20 cellular contexts compared by ENCODE assay signal in genomic region chr7:93378131-93378530, GRCh38.
DNase-seq lines count a peak whose midpoint lies in the region; ATAC-seq and FAIRE-seq lines count a peak whose summit lies in the region.
"Had no signal": no experiment of that assay in that cellular context is flagged by ENCODE, and none has a peak within 500 bp of the region (broad histone marks: within the 10 kb centered on the region; RNA-seq: fewer than 3 reads in every experiment).

No MANE protein-coding gene starts in this region.

- peak overlapping the region; percentile 78 for H3K4me3 Mint-ChIP-seq in memory B cell
- H3K4me3 Mint-ChIP-seq: activated CD8-positive, alpha-beta T cell treated with anti-CD3 and anti-CD28 coated beads, Interleukin-2, amount 10 ng/mL, durations not matched to agents 7 days and 5 days; CD4-positive, alpha-beta T cell; effector memory CD8-positive, alpha-beta T cell had no signal

- no peak overlapping the region for H3K27ac Mint-ChIP-seq in memory B cell
- H3K27ac Mint-ChIP-seq: activated CD8-positive, alpha-beta T cell treated with anti-CD3 and anti-CD28 coated beads, Interleukin-2, amount 10 ng/mL, durations not matched to agents 7 days and 5 days; CD4-positive, alpha-beta T cell; effector memory CD8-positive, alpha-beta T cell had no signal

- H3K9me3 Mint-ChIP-seq in memory B cell = no peaks in the 10 kb centered on the region
- H3K9me3 Mint-ChIP-seq: CD4-positive, alpha-beta T cell; effector memory CD8-positive, alpha-beta T cell had no signal

- ATAC-seq in HG02852 (IDR thresholded peaks at IDR 0.05; ENCODE audit: unreplicated experiment) (peak; percentile 42), HG03442 (IDR thresholded peaks at IDR 0.05; ENCODE audit: unreplicated experiment) (peak; percentile 41), memory B cell (ENCODE audit: low read depth) (peak; percentile 39), HG03175 (IDR thresholded peaks at IDR 0.05; ENCODE audit: unreplicated experiment) (no peak)
- ATAC-seq: activated CD8-positive, alpha-beta T cell treated with anti-CD3 and anti-CD28 coated beads, Interleukin-2, amount 10 ng/mL, durations not matched to agents 7 days and 5 days; effector memory CD8-positive, alpha-beta T cell; pancreas had no signal

- H3K4me1 Mint-ChIP-seq in memory B cell = peaks cover 31% of the 10 kb centered on the region

- no peaks in the 10 kb centered on the region for H3K36me3 Mint-ChIP-seq in memory B cell

- FAIRE-seq in GM19239 (lab: Jason Lieb, UNC) = peak; percentile 85
- FAIRE-seq: pancreas had no signal

- DNase-seq in GM19239 (ENCODE audit: insufficient read length, low spot score) (no peak), memory B cell (ENCODE audit: low spot score in 2 of 2) (no peak), SW 1271 (lab: John Stamatoyannopoulos, UW) (no peak), middle frontal gyrus (ENCODE audit: extremely low spot score, low spot score) (no peak)
- DNase-seq: activated CD8-positive, alpha-beta T cell treated with anti-CD3 and anti-CD28 coated beads, Interleukin-2, amount 10 ng/mL, durations not matched to agents 7 days and 5 days; adrenal gland; CD4-positive, alpha-beta T cell; central memory CD4-positive, alpha-beta T cell; DND-41; effector memory CD8-positive, alpha-beta T cell; GM23248; left ventricle myocardium inferior; MG63; NCI-H2029; NCI-H524 treated with DMSO at 0.1 percent for 48 hours; pancreas; Peyer's patch had no signal

- peaks cover 3% of the 10 kb centered on the region for H3K27me3 Mint-ChIP-seq in memory B cell
